In the genomic region with DNA sequence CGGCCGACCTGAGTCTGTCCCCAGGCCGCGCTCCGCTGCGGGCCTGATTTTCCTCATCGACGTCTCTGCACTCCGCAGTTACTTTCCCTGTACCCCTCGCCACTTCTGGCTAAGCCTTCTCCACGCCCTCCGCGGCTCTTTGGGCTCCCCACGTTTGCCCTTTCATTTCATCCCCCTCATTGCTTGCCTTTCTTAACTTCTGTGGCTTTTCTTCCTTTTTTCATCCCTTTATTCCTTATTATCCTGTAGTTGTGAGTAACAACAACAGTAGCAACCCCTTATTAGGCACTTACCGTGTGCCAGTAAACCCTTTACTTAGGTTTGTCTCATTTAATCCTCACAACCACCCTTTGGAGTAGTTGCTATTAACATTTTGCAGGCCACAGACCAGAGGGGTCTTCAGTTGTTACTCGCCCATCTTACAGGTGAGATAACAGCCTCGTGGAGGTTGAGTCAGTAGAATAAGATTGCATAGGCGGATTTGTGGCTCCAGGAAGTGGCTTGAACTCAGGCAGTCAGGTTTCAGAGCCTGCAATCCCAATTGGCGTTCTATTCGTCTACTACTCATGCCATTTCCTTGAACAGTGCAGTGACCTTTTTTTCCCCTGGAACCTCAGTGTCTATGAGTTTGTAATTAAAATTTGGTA, we compare ENCODE assay signal across 8 cellular contexts.
DNase-seq lines count a peak whose midpoint lies in the region; ATAC-seq lines count a peak whose summit lies in the region.

No MANE protein-coding gene starts in this region.

- DNase-seq in activated T-cell treated with anti-CD3 and anti-CD28 coated beads for 24 hours (ENCODE audit: low read depth): peak; percentile 16
- no peak for DNase-seq in activated T-cell treated with anti-CD3 and anti-CD28 coated beads, Interleukin-2, amount 50 U/mL, for 1 hour
- peak; percentile 36 for DNase-seq in NOMO-1 treated with dmso at 0.1 percent for 144 hours (lab: John Stamatoyannopoulos, UW; ENCODE audit: unreplicated experiment)
- DNase-seq in amniotic epithelial cell (ENCODE audit: low read depth): peak; percentile 51
- peak; percentile 79 for DNase-seq in kidney tubule cell (ENCODE audit: low spot score)
- DNase-seq in stimulated activated CD8-positive, alpha-beta memory T cell treated with anti-CD3 and anti-CD28 coated beads, Interleukin-4, amount 100 ng/mL, for 48 hours: peak; percentile 55
- no peak for DNase-seq in NCI-H187 treated with DMSO at 0.1 percent for 48 hours (lab: John Stamatoyannopoulos, UW)

- ATAC-seq in HG02798 (IDR thresholded peaks at IDR 0.05; ENCODE audit: poor library complexity, unreplicated experiment): peak; percentile 25

Comparison
In these comparisons a context has a peak if more than half of its experiments do, and no peak if none do; other contexts are left out.
1. DNase-seq: peak in activated T-cell treated with anti-CD3 and anti-CD28 coated beads for 24 hours (single experiment), NOMO-1 treated with dmso at 0.1 percent for 144 hours (single experiment), amniotic epithelial cell (single experiment), kidney tubule cell (single experiment) and stimulated activated CD8-positive, alpha-beta memory T cell treated with anti-CD3 and anti-CD28 coated beads, Interleukin-4, amount 100 ng/mL, for 48 hours (single experiment); none in activated T-cell treated with anti-CD3 and anti-CD28 coated beads, Interleukin-2, amount 50 U/mL, for 1 hour (single experiment) and NCI-H187 treated with DMSO at 0.1 percent for 48 hours (single experiment).